8 cellular contexts compared by ENCODE assay signal in genomic region chr12:70609739-70610491, GRCh38. TPM values are rescaled to one million over a fixed set of nuclear protein-coding genes. Genes with fewer than 3 reads are reported as not detected.
DNase-seq lines count a peak whose midpoint lies in the region; ATAC-seq and TF ChIP-seq lines count a peak whose summit lies in the region.

No MANE protein-coding gene starts in this region.

- peaks cover 40% of the 10 kb centered on the region for H3K27me3 Mint-ChIP-seq in activated naive CD8-positive, alpha-beta T cell treated with anti-CD3 and anti-CD28 coated beads, Interleukin-2, amount 50 U/mL, for 24 hours

- intact Hi-C loops in left ventricle myocardium superior (cut with micrococcal nuclease) (no loop called here), prostate gland (cut with DNase I) (no loop called here)

- TF ChIP-seq POLR2A in prostate gland (IDR thresholded peaks at IDR 0.05) = no peak

- TF ChIP-seq CTCF in prostate gland (IDR thresholded peaks at IDR 0.05) = no peak

- H3K36me3 ChIP-seq in prostate gland = no peaks in the 10 kb centered on the region

- H3K27me3 ChIP-seq in prostate gland (replicated peaks; ENCODE audit: insufficient read depth) = no peaks in the 10 kb centered on the region

- H3K4me3 ChIP-seq in prostate gland = peak overlapping the region; percentile 29 to 41

- peaks cover 4% of the 10 kb centered on the region for H3K9me3 Mint-ChIP-seq in activated naive CD8-positive, alpha-beta T cell treated with anti-CD3 and anti-CD28 coated beads, Interleukin-2, amount 50 U/mL, for 24 hours

- no peaks in the 10 kb centered on the region for H3K4me1 ChIP-seq in prostate gland (replicated peaks)

- peak overlapping the region in 1 of 2 donors; percentile 39 for H3K27ac ChIP-seq in prostate gland

- H3K4me3 Mint-ChIP-seq in activated naive CD8-positive, alpha-beta T cell treated with anti-CD3 and anti-CD28 coated beads, Interleukin-2, amount 50 U/mL, for 24 hours = peak overlapping the region; percentile 18

- DNase-seq in COLO668 (lab: John Stamatoyannopoulos, UW; ENCODE audit: unreplicated experiment) = peak; percentile 78
- peak; percentile 69 for DNase-seq in HT-29 (ENCODE audit: low spot score)
- no peak for DNase-seq in activated naive CD8-positive, alpha-beta T cell treated with anti-CD3 and anti-CD28 coated beads, Interleukin-2, amount 50 U/mL, for 24 hours
- DNase-seq in left ventricle myocardium superior = peak; percentile 70
- DNase-seq in prostate gland (ENCODE audit: low spot score) = peak; percentile 9
- DNase-seq in foreskin melanocyte = no peak

- H3K36me3 Mint-ChIP-seq in activated naive CD8-positive, alpha-beta T cell treated with anti-CD3 and anti-CD28 coated beads, Interleukin-2, amount 50 U/mL, for 24 hours (ENCODE audit: low read depth) = no peaks in the 10 kb centered on the region

- no peaks in the 10 kb centered on the region for H3K9me3 ChIP-seq in prostate gland

- 2% methylated on average over 61 of the region's 63 CpGs for WGBS in prostate gland

- peaks cover 1% of the 10 kb centered on the region for H3K4me1 Mint-ChIP-seq in activated naive CD8-positive, alpha-beta T cell treated with anti-CD3 and anti-CD28 coated beads, Interleukin-2, amount 50 U/mL, for 24 hours

- peak; percentile 52 for ATAC-seq in activated naive CD8-positive, alpha-beta T cell treated with anti-CD3 and anti-CD28 coated beads, Interleukin-2, amount 50 U/mL, for 24 hours
- peak; percentile 90 for ATAC-seq in left ventricle myocardium superior
- no peak for ATAC-seq in GM19023 (IDR thresholded peaks at IDR 0.05; ENCODE audit: unreplicated experiment)
- no peak for ATAC-seq in GM19467 (IDR thresholded peaks at IDR 0.05; ENCODE audit: unreplicated experiment)

- no peak overlapping the region for H3K27ac Mint-ChIP-seq in activated naive CD8-positive, alpha-beta T cell treated with anti-CD3 and anti-CD28 coated beads, Interleukin-2, amount 50 U/mL, for 24 hours

RNA-seq across cellular contexts. Expression of gene PTPRB, which starts 27.3 kb away (rescaled TPM):
- 7.0 and 9.3 TPM in 2 replicates for total RNA-seq in HT-29 (2014; rRNA removed; shearing (Covaris generic))
- total RNA-seq in left ventricle myocardium superior (34.4 TPM), prostate gland (10 to 100 TPM; 11.2 to 20.3 TPM)

Comparison
In these comparisons a context has a peak if more than half of its experiments do, and no peak if none do; other contexts are left out.
1. DNase-seq: peak in COLO668 (single experiment), HT-29 (single experiment), left ventricle myocardium superior (single experiment) and prostate gland (single experiment); none in activated naive CD8-positive, alpha-beta T cell treated with anti-CD3 and anti-CD28 coated beads, Interleukin-2, amount 50 U/mL, for 24 hours (single experiment) and foreskin melanocyte (single experiment).
2. ATAC-seq: peak in activated naive CD8-positive, alpha-beta T cell treated with anti-CD3 and anti-CD28 coated beads, Interleukin-2, amount 50 U/mL, for 24 hours (single experiment) and left ventricle myocardium superior (single experiment); none in GM19023 (single experiment) and GM19467 (single experiment).